In the genomic region with DNA sequence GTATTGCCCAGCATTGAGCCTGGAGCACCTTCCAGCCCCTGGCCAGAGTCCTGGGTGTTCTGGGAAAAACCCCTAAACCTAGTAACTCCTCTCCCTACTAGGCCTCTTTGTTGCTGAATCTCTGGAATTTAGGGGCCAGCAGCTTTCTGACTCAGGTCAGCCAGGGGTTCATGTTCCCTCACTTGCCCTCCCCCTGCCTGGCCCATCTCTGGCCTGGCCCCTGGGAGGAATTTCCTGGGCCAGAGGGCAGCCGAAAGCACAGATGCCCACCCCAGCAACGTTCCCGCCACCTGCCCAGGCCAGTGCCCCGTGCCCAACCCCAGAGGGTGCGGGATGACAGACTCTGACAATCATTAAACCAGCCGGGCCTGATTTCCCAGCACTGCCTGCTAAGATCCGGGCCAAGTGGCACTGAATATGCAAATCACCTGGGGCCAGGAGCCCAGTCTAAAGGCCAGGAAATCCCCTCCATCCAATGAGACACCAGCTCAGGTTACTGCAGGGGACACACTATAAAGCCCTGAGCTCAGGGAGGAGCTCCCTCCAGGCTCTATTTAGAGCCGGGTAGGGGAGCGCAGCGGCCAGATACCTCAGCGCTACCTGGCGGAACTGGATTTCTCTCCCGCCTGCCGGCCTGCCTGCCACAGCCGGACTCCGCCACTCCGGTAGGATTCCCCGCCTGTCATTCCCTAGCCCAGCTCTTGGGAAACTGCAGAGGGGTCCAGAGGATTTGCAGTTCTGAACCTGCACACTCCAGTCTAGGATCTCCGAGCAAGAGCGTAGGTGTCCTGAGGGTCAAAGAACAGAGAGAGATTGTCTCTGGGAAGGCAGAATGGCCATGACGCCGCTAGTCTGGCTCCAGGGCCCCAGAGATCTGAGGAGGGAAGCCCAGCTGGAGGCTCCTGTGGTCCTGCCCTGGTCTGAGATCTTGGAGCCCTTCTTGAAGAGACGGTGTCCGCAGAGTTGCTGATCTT, we compare ENCODE assay signal across 8 cellular contexts. TPM values are rescaled to one million over a fixed set of nuclear protein-coding genes. Genes with fewer than 3 reads are reported as not detected.
DNase-seq lines count a peak whose midpoint lies in the region; ATAC-seq and TF ChIP-seq lines count a peak whose summit lies in the region.

A gene (plus strand): TSS at position 546 of the 974 bp plus-strand sequence. CDS start 550 bp downstream, outside the sequence.

- TF ChIP-seq POLR2A in suprapubic skin (IDR thresholded peaks at IDR 0.05): peak in 1 of 2 donors; percentile 59

- DNase-seq in NCI-H2227 (lab: John Stamatoyannopoulos, UW; ENCODE audit: unreplicated experiment): peak; percentile 6
- no peak for DNase-seq in NCI-H2227 treated with DMSO at 0.1 percent for 48 hours (lab: John Stamatoyannopoulos, UW)
- DNase-seq in NCI-H526 treated with DMSO at 0.1 percent for 48 hours (lab: John Stamatoyannopoulos, UW): peak; percentile 95
- DNase-seq in left cardiac atrium: no peak
- no peak for DNase-seq in suprapubic skin (ENCODE audit: low spot score in 2 of 2)
- no peak for DNase-seq in cerebellum (ENCODE audit: low spot score)
- DNase-seq in MG63: no peak

- peak; percentile 50 for ATAC-seq in HG03097 (IDR thresholded peaks at IDR 0.05; ENCODE audit: low FRiP score, unreplicated experiment)
- ATAC-seq in left cardiac atrium: peak; percentile 20 to 29

- no peak for TF ChIP-seq CTCF in suprapubic skin (IDR thresholded peaks at IDR 0.05)

- H3K36me3 ChIP-seq in suprapubic skin (peaks cover 27% of the 10 kb centered on the region), MG63 (peaks cover 2% of the 10 kb centered on the region; the same call in 1 of the 2 replicates)

- no peaks in the 10 kb centered on the region for H3K9me3 ChIP-seq in suprapubic skin
- H3K9me3 ChIP-seq in MG63: no peaks in the 10 kb centered on the region

- 61% methylated on average over 5 of the region's 24 CpGs for WGBS in suprapubic skin

- peak within 1 kb of the TSS; percentile 75 for H3K27ac ChIP-seq in suprapubic skin

- TF ChIP-seq EP300 in suprapubic skin (IDR thresholded peaks at IDR 0.05): no peak

- peaks cover 39% of the 10 kb centered on the region for H3K4me1 ChIP-seq in suprapubic skin

- H3K4me3 ChIP-seq in suprapubic skin: peak within 1 kb of the TSS; percentile 34
- H3K4me3 ChIP-seq in MG63: no peak within 1 kb of the TSS

- intact Hi-C loops in left cardiac atrium (cut with DNase I): loop anchor here in 1 of 2 donors (2.0 kb wide), 1 partner anchor 108 kb away; no protein-coding TSS in a partner anchor

- H3K27me3 ChIP-seq in suprapubic skin: no peaks in the 10 kb centered on the region
- H3K27me3 ChIP-seq in MG63: no peaks in the 10 kb centered on the region

RNA-seq across cellular contexts. Expression of the gene that starts here (rescaled TPM):
- 1 to 10 TPM in 1 of 2 donors, under 1 TPM in 1; 0.59 to 8.5 TPM for total RNA-seq in left cardiac atrium
- total RNA-seq in suprapubic skin: 10 to 100 TPM; 10.8 to 39.9 (median 26.7) TPM
- 0.73 TPM for total RNA-seq in cerebellum
- total RNA-seq in MG63 (2014; rRNA removed; shearing (Covaris generic); ENCODE audit: low replicate concordance): not detected in 2 replicates

Comparison
In these comparisons a context has a peak if more than half of its experiments do, and no peak if none do; other contexts are left out.
1. DNase-seq: peak in NCI-H2227 (single experiment) and NCI-H526 treated with DMSO at 0.1 percent for 48 hours (single experiment); none in NCI-H2227 treated with DMSO at 0.1 percent for 48 hours (single experiment), left cardiac atrium (single experiment), suprapubic skin (0 of 2), cerebellum (single experiment) and MG63 (single experiment).